ENCODE assay signal across 2 cellular contexts in genomic region chr4:121876976-121877773, GRCh38.
TF ChIP-seq lines count a peak whose summit lies in the region.

No MANE protein-coding gene starts in this region.

TF ChIP-seq in IMR-90, 13 proteins besides CTCF, POLR2A, EP300 and RAD21:
- no peak for TF ChIP-seq MAFK (IDR thresholded peaks at IDR 0.05; ENCODE audit: low read depth, low read length)
- TF ChIP-seq RCOR1 (IDR thresholded peaks at IDR 0.05; ENCODE audit: insufficient replicate concordance, low read length), result no peak
- TF ChIP-seq MAZ (IDR thresholded peaks at IDR 0.05; ENCODE audit: borderline replicate concordance, low read depth, low read length), result no peak
- TF ChIP-seq SMC3 (IDR thresholded peaks at IDR 0.05; ENCODE audit: low read depth, low read length), result no peak
- no peak for TF ChIP-seq NFE2L2 (IDR thresholded peaks at IDR 0.05; ENCODE audit: low read depth, low read length)
- TF ChIP-seq USF2 (IDR thresholded peaks at IDR 0.05; ENCODE audit: low read depth, low read length), result no peak
- TF ChIP-seq FOS (IDR thresholded peaks at IDR 0.05; ENCODE audit: low read depth, low read length), result no peak
- TF ChIP-seq MXI1 (IDR thresholded peaks at IDR 0.05; ENCODE audit: borderline replicate concordance, low read depth, low read length), result no peak
- TF ChIP-seq BHLHE40 (IDR thresholded peaks at IDR 0.05; ENCODE audit: low read depth, low read length), result no peak
- TF ChIP-seq RFX5 (IDR thresholded peaks at IDR 0.05; ENCODE audit: low read depth, low read length), result no peak
- TF ChIP-seq CHD1 (IDR thresholded peaks at IDR 0.05; ENCODE audit: low read depth, low read length), result no peak
- TF ChIP-seq CEBPB (IDR thresholded peaks at IDR 0.05; ENCODE audit: low read depth, low read length), result no peak
- no peak for TF ChIP-seq ELK1 (IDR thresholded peaks at IDR 0.05; ENCODE audit: borderline replicate concordance, low read depth, low read length)

TF ChIP-seq in K562, 482 proteins besides CTCF, POLR2A, EP300 and RAD21:
- TF ChIP-seq CEBPZ (IDR thresholded peaks at IDR 0.05; ENCODE audit: borderline replicate concordance, low read depth, low read length) (no peak), ZNF253 (CRISPR knock-in tag; conservative IDR thresholded peaks at IDR 0.05) (no peak), WHSC1 (IDR thresholded peaks at IDR 0.05; ENCODE audit: low read length) (no peak), ATF7 (IDR thresholded peaks at IDR 0.05) (no peak), ZNF197 (CRISPR knock-in tag; IDR thresholded peaks at IDR 0.05; ENCODE audit: low read depth) (no peak), SAFB2 (IDR thresholded peaks at IDR 0.05; ENCODE audit: borderline replicate concordance, low read depth, low read length, severe bottlenecking) (no peak), E4F1 (CRISPR knock-in tag; IDR thresholded peaks at IDR 0.05; ENCODE audit: borderline replicate concordance) (no peak), SAP30 (IDR thresholded peaks at IDR 0.05; ENCODE audit: borderline replicate concordance, insufficient read depth, low read depth, low read length, poor library complexity, severe bottlenecking) (no peak), CCAR2 (IDR thresholded peaks at IDR 0.05; ENCODE audit: low read depth, low read length) (no peak), CAMTA2 (CRISPR knock-in tag; conservative IDR thresholded peaks at IDR 0.05) (no peak), SETDB1 (IDR thresholded peaks at IDR 0.05; ENCODE audit: low read length) (no peak), DMBX1 (CRISPR knock-in tag; IDR thresholded peaks at IDR 0.05; ENCODE audit: borderline replicate concordance) (no peak), ZBTB1 (CRISPR knock-in tag; IDR thresholded peaks at IDR 0.05; ENCODE audit: borderline replicate concordance, low read depth) (no peak), SPI1 (IDR thresholded peaks at IDR 0.05; ENCODE audit: borderline replicate concordance, low read depth, low read length) (no peak), ZNF586 (CRISPR knock-in tag; conservative IDR thresholded peaks at IDR 0.05) (no peak), BRD9 (IDR thresholded peaks at IDR 0.05; ENCODE audit: low read depth, partially characterized antibody) (no peak), SIN3B (IDR thresholded peaks at IDR 0.05; ENCODE audit: low read depth) (no peak), MLX (CRISPR knock-in tag; conservative IDR thresholded peaks at IDR 0.05) (no peak), TAF9B (IDR thresholded peaks at IDR 0.05; ENCODE audit: partially characterized antibody) (no peak)
- TF ChIP-seq, protein P1, sequence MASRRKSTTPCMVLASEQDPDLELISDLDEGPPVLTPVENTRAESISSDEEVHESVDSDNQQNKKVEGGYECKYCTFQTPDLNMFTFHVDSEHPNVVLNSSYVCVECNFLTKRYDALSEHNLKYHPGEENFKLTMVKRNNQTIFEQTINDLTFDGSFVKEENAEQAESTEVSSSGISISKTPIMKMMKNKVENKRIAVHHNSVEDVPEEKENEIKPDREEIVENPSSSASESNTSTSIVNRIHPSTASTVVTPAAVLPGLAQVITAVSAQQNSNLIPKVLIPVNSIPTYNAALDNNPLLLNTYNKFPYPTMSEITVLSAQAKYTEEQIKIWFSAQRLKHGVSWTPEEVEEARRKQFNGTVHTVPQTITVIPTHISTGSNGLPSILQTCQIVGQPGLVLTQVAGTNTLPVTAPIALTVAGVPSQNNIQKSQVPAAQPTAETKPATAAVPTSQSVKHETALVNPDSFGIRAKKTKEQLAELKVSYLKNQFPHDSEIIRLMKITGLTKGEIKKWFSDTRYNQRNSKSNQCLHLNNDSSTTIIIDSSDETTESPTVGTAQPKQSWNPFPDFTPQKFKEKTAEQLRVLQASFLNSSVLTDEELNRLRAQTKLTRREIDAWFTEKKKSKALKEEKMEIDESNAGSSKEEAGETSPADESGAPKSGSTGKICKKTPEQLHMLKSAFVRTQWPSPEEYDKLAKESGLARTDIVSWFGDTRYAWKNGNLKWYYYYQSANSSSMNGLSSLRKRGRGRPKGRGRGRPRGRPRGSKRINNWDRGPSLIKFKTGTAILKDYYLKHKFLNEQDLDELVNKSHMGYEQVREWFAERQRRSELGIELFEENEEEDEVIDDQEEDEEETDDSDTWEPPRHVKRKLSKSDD (conservative IDR thresholded peaks at IDR 0.05; ENCODE audit: low read length), result no peak
TF ChIP-seq in K562: peak in this region for 0.
